In genomic region chr5:143023447-143024096, GRCh38 we compare ENCODE assay signal across 9 cellular contexts.
A peak's percentile ranks its signal among the peaks of the same experiment; 100 is the strongest.
DNase-seq lines count a peak whose midpoint lies in the region; ATAC-seq, FAIRE-seq and TF ChIP-seq lines count a peak whose summit lies in the region.
"Had no signal": no experiment of that assay in that cellular context is flagged by ENCODE, and none has a peak within 500 bp of the region (broad histone marks: within the 10 kb centered on the region; RNA-seq: fewer than 3 reads in every experiment).

No MANE protein-coding gene starts in this region.

- H3K4me2 ChIP-seq in GM12878 (ENCODE audit: control insufficient read depth, insufficient read depth): peak overlapping the region; percentile 51

- TF ChIP-seq EP300 in GM12878 (IDR thresholded peaks at IDR 0.05; ENCODE audit: borderline replicate concordance in 1 of 2, control insufficient read depth in 1 of 2, low read depth in 2 of 2, low read length in 2 of 2): peak; percentile 52 to 66; a peak in 2 of 4 replicates

- intact Hi-C loops in GM12878 (cut with micrococcal nuclease; ENCODE audit: unreplicated experiment): loop anchor here (2.0 kb wide), 2 partner anchors 13 to 31 kb away; no protein-coding TSS in a partner anchor

- H3K4me1 ChIP-seq in GM12878 (ENCODE audit: control insufficient read depth, insufficient read depth, low read length) (peaks cover 77% of the 10 kb centered on the region), neutrophil (ENCODE audit: control insufficient read depth in 1 of 2, insufficient read depth in 1 of 2, low read depth in 1 of 2, low read length in 1 of 2) (no peaks in the 10 kb centered on the region)

- peak overlapping the region; percentile 74 for H3K9ac ChIP-seq in GM12878 (ENCODE audit: control insufficient read depth, insufficient read depth, low read length)

- no peaks in the 10 kb centered on the region; the same call in 2 of the 3 replicates for H3K9me3 ChIP-seq in GM12878 (replicated peaks; ENCODE audit: control insufficient read depth, insufficient read depth, low read length)
- no peaks in the 10 kb centered on the region for H3K9me3 ChIP-seq in neutrophil

- H3K79me2 ChIP-seq in GM12878 (ENCODE audit: control insufficient read depth, insufficient read depth, low read length): peaks cover 19% of the 10 kb centered on the region

- TF ChIP-seq RAD21 in GM12878 (IDR thresholded peaks at IDR 0.05; ENCODE audit: insufficient read depth, low read depth, low read length): peak; percentile 36

- H3K27ac ChIP-seq in GM12878 (ENCODE audit: control insufficient read depth, insufficient read depth) (peak overlapping the region; percentile 95), neutrophil (peak overlapping the region; percentile 14), RWPE1 (no peak overlapping the region)
- H3K27ac ChIP-seq: epithelial cell of prostate had no signal

- H3K27me3 ChIP-seq in GM06990 (replicated peaks; ENCODE audit: control insufficient read depth, insufficient read depth, low read length): no peaks in the 10 kb centered on the region
- H3K27me3 ChIP-seq in GM12878 (replicated peaks in 1 of 2; ENCODE audit: control insufficient read depth in 2 of 2, insufficient read depth in 2 of 2, low read length in 1 of 2): no peaks in the 10 kb centered on the region
- no peaks in the 10 kb centered on the region for H3K27me3 ChIP-seq in neutrophil

- H4K20me1 ChIP-seq in GM12878 (ENCODE audit: control insufficient read depth, insufficient read depth): no peaks in the 10 kb centered on the region

- H2AFZ ChIP-seq in GM12878 (ENCODE audit: control insufficient read depth, low read depth, low read length): peak overlapping the region; percentile 51

- TSS peak; percentile 83 for BruUV-seq in GM12878 (replicated peaks; lab: Mats Ljungman, UMichigan)

- in situ Hi-C loops in GM12878 (cut with MboI): loop anchor here (5.0 to 10.0 kb wide), 2 partner anchors 184 to 381 kb away; partner anchors contain the start of gene NR3C1

- peak; percentile 77 for DNase-seq in GM06990 (ENCODE audit: extremely low read depth, insufficient read length)
- no peak for DNase-seq in GM19239 (ENCODE audit: insufficient read length, low spot score)
- peak; percentile 87 for DNase-seq in GM12878 (ENCODE audit: low read depth, low spot score)
- no peak for DNase-seq in MV-4-11 (lab: John Stamatoyannopoulos, UW)
- DNase-seq in RWPE1 (ENCODE audit: low spot score): no peak

- H3K4me3 ChIP-seq in GM06990 (replicated peaks; ENCODE audit: low read depth, low read length): no peak overlapping the region
- H3K4me3 ChIP-seq in GM12878: 0 out of 2 replicates have a peak overlapping the region, but pooled peaks have one; percentile 21
- no peak overlapping the region for H3K4me3 ChIP-seq in neutrophil (ENCODE audit: low read depth in 1 of 2, low read length in 1 of 2)

- H3K36me3 ChIP-seq in GM06990 (ENCODE audit: control insufficient read depth, insufficient read depth, low read length) (no peaks in the 10 kb centered on the region), GM12878 (ENCODE audit: control insufficient read depth in 2 of 2, insufficient read depth in 2 of 2, low read length in 1 of 2) (no peaks in the 10 kb centered on the region), neutrophil (peaks cover 31% of the 10 kb centered on the region)

- SMC1A ChIA-PET in GM12878 (lab: Charles Lee; ENCODE audit: uncharacterized antibody, unreplicated experiment): interaction anchor here (0.8 to 24.2 kb wide), 27 partner anchors 9 to 391 kb away, joined by 3 to 441 read pairs (median 5); no protein-coding TSS in a partner anchor

- RAD21 ChIA-PET in GM12878 (lab: Charles Lee; ENCODE audit: unreplicated experiment): interaction anchor here (0.8 to 17.7 kb wide), 39 partner anchors 9 to 381 kb away, joined by 3 to 337 read pairs (median 7); partner anchors contain the start of gene NR3C1

- 5% methylated on average over 9 of the region's 9 CpGs for WGBS in GM12878 (ENCODE audit: insufficient coverage, insufficient replicate concordance, low lambda C conversion rate, missing lambda C conversion rate)

- FAIRE-seq in GM19239 (lab: Jason Lieb, UNC) (peak; percentile 99), GM12878 (lab: Jason Lieb, UNC) (peak; percentile 85)

- CTCF ChIA-PET in GM12878 (lab: Yijun Ruan, JAX): interaction anchor here (0.6 to 3.0 kb wide), 20 partner anchors 11 to 944 kb away, joined by 3 to 19 read pairs (median 3); partner anchors contain the start of gene NR3C1
- CTCF ChIA-PET in RWPE1 (lab: Yijun Ruan, JAX): interaction anchor here (0.5 to 0.8 kb wide), 2 partner anchors 254 to 380 kb away, joined by 3 to 6 read pairs; partner anchors contain the start of gene NR3C1

- ATAC-seq in HG03139 (IDR thresholded peaks at IDR 0.05; ENCODE audit: unreplicated experiment) (peak; percentile 36), GM12878 (peak; percentile 65), HG02970 (IDR thresholded peaks at IDR 0.05; ENCODE audit: low FRiP score, unreplicated experiment) (no peak)

- TF ChIP-seq CTCF in GM06990 (IDR thresholded peaks at IDR 0.05; ENCODE audit: insufficient read depth, low read length, poor library complexity, severe bottlenecking) (no peak), GM12878 (IDR thresholded peaks at IDR 0.05 in 2 of 3, conservative IDR thresholded peaks at IDR 0.05 in 1 of 3; ENCODE audit: control insufficient read depth in 2 of 3, extremely low read depth in 1 of 3, insufficient read depth in 1 of 3, low read depth in 3 of 3, low read length in 3 of 3) (no peak; a peak in 1 of 6 replicates), neutrophil (IDR thresholded peaks at IDR 0.05) (no peak), RWPE1 (conservative IDR thresholded peaks at IDR 0.05; ENCODE audit: low read depth) (no peak)

- TF ChIP-seq POLR2A in GM12878 (IDR thresholded peaks at IDR 0.05; ENCODE audit: low read depth, low read length): peak; percentile 60

- POLR2A ChIA-PET in GM12878 (lab: Charles Lee) (interaction anchor here (0.5 to 4.1 kb wide), 21 partner anchors 9 to 801 kb away, joined by 3 to 28 read pairs (median 5); no protein-coding TSS in a partner anchor), RWPE1 (lab: Yijun Ruan, JAX; ENCODE audit: low non-redundant PET) (no interaction called here)

TF ChIP-seq in GM12878, 131 proteins besides CTCF, POLR2A, EP300 and RAD21 (continues in another document):
- peak; percentile 52; the same call in 1 of the 2 replicates for TF ChIP-seq ZNF217 (IDR thresholded peaks at IDR 0.05)
- peak; percentile 83 for TF ChIP-seq CREM (IDR thresholded peaks at IDR 0.05; ENCODE audit: low read depth)
- peak; percentile 22 for TF ChIP-seq RELA (IDR thresholded peaks at IDR 0.05; ENCODE audit: borderline replicate concordance, partially characterized antibody)
- peak; percentile 63 for TF ChIP-seq TCF12 (IDR thresholded peaks at IDR 0.05; ENCODE audit: low read depth, low read length)
- TF ChIP-seq ESRRA (IDR thresholded peaks at IDR 0.05; ENCODE audit: low read length): no peak
- TF ChIP-seq RBBP5 (conservative IDR thresholded peaks at IDR 0.05): no peak
- TF ChIP-seq SPI1 (IDR thresholded peaks at IDR 0.05; ENCODE audit: borderline replicate concordance, insufficient read depth, low read depth, low read length): 0 out of 2 replicates have a peak, but pooled peaks have one; percentile 3
- no peak for TF ChIP-seq RAD51 (IDR thresholded peaks at IDR 0.05)
- TF ChIP-seq JUND (IDR thresholded peaks at IDR 0.05; ENCODE audit: low read depth, low read length): peak; percentile 82
- TF ChIP-seq ZNF687 (IDR thresholded peaks at IDR 0.05): peak; percentile 91
- no peak for TF ChIP-seq MAX (IDR thresholded peaks at IDR 0.05; ENCODE audit: low read depth, low read length)
- no peak for TF ChIP-seq CHD4 (IDR thresholded peaks at IDR 0.05)
- no peak for TF ChIP-seq NRF1 (conservative IDR thresholded peaks at IDR 0.05; ENCODE audit: low read depth, low read length)
- TF ChIP-seq CBX3 (IDR thresholded peaks at IDR 0.05; ENCODE audit: borderline replicate concordance, low read depth): no peak

Comparison
In these comparisons a context has a peak if more than half of its experiments do, and no peak if none do; other contexts are left out.
1. DNase-seq: peak in GM06990 (single experiment) and GM12878 (single experiment); none in GM19239 (single experiment), MV-4-11 (single experiment) and RWPE1 (single experiment).